In the genomic region with DNA sequence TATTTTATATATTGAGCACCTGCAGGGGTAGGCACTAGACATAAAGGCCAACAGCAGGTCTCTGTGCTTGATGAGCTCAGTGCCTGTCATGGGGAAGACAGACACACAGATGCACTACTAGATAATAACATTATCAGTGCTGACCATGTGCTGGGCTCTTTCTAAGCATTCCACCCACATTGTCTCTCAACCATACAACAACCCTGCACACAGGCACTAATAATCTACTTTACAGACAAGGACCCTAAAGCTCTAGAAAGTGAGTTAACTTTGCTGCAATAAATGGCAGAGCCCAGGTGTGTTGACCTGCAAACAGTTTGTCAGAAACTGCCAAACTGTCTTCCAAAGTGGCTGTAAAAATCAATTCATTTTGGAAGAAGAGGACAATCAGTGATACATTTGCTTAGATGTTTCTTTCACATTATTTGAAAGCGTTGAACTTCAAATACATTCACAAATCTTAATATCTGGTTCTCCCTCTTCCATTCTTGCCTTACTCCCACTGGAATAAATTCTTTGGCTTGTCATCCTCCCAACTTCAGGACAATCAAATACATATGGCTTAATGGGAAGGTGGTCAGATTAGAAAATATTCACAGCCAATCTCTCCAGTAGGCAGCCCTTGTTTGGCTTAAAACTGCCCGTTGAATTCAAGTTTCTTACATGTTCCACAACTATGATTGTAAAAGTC, we compare ENCODE assay signal across 1 cellular context.
TF ChIP-seq lines count a peak whose summit lies in the region.

No MANE protein-coding gene starts in this region.

TF ChIP-seq in K562, 482 proteins besides CTCF, POLR2A, EP300 and RAD21 (continued from another document and continues in another):
- TF ChIP-seq, protein P1, sequence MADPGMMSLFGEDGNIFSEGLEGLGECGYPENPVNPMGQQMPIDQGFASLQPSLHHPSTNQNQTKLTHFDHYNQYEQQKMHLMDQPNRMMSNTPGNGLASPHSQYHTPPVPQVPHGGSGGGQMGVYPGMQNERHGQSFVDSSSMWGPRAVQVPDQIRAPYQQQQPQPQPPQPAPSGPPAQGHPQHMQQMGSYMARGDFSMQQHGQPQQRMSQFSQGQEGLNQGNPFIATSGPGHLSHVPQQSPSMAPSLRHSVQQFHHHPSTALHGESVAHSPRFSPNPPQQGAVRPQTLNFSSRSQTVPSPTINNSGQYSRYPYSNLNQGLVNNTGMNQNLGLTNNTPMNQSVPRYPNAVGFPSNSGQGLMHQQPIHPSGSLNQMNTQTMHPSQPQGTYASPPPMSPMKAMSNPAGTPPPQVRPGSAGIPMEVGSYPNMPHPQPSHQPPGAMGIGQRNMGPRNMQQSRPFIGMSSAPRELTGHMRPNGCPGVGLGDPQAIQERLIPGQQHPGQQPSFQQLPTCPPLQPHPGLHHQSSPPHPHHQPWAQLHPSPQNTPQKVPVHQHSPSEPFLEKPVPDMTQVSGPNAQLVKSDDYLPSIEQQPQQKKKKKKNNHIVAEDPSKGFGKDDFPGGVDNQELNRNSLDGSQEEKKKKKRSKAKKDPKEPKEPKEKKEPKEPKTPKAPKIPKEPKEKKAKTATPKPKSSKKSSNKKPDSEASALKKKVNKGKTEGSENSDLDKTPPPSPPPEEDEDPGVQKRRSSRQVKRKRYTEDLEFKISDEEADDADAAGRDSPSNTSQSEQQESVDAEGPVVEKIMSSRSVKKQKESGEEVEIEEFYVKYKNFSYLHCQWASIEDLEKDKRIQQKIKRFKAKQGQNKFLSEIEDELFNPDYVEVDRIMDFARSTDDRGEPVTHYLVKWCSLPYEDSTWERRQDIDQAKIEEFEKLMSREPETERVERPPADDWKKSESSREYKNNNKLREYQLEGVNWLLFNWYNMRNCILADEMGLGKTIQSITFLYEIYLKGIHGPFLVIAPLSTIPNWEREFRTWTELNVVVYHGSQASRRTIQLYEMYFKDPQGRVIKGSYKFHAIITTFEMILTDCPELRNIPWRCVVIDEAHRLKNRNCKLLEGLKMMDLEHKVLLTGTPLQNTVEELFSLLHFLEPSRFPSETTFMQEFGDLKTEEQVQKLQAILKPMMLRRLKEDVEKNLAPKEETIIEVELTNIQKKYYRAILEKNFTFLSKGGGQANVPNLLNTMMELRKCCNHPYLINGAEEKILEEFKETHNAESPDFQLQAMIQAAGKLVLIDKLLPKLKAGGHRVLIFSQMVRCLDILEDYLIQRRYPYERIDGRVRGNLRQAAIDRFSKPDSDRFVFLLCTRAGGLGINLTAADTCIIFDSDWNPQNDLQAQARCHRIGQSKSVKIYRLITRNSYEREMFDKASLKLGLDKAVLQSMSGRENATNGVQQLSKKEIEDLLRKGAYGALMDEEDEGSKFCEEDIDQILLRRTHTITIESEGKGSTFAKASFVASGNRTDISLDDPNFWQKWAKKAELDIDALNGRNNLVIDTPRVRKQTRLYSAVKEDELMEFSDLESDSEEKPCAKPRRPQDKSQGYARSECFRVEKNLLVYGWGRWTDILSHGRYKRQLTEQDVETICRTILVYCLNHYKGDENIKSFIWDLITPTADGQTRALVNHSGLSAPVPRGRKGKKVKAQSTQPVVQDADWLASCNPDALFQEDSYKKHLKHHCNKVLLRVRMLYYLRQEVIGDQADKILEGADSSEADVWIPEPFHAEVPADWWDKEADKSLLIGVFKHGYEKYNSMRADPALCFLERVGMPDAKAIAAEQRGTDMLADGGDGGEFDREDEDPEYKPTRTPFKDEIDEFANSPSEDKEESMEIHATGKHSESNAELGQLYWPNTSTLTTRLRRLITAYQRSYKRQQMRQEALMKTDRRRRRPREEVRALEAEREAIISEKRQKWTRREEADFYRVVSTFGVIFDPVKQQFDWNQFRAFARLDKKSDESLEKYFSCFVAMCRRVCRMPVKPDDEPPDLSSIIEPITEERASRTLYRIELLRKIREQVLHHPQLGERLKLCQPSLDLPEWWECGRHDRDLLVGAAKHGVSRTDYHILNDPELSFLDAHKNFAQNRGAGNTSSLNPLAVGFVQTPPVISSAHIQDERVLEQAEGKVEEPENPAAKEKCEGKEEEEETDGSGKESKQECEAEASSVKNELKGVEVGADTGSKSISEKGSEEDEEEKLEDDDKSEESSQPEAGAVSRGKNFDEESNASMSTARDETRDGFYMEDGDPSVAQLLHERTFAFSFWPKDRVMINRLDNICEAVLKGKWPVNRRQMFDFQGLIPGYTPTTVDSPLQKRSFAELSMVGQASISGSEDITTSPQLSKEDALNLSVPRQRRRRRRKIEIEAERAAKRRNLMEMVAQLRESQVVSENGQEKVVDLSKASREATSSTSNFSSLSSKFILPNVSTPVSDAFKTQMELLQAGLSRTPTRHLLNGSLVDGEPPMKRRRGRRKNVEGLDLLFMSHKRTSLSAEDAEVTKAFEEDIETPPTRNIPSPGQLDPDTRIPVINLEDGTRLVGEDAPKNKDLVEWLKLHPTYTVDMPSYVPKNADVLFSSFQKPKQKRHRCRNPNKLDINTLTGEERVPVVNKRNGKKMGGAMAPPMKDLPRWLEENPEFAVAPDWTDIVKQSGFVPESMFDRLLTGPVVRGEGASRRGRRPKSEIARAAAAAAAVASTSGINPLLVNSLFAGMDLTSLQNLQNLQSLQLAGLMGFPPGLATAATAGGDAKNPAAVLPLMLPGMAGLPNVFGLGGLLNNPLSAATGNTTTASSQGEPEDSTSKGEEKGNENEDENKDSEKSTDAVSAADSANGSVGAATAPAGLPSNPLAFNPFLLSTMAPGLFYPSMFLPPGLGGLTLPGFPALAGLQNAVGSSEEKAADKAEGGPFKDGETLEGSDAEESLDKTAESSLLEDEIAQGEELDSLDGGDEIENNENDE (IDR thresholded peaks at IDR 0.05; ENCODE audit: low read depth, low read length) = no peak
- TF ChIP-seq, protein P2, sequence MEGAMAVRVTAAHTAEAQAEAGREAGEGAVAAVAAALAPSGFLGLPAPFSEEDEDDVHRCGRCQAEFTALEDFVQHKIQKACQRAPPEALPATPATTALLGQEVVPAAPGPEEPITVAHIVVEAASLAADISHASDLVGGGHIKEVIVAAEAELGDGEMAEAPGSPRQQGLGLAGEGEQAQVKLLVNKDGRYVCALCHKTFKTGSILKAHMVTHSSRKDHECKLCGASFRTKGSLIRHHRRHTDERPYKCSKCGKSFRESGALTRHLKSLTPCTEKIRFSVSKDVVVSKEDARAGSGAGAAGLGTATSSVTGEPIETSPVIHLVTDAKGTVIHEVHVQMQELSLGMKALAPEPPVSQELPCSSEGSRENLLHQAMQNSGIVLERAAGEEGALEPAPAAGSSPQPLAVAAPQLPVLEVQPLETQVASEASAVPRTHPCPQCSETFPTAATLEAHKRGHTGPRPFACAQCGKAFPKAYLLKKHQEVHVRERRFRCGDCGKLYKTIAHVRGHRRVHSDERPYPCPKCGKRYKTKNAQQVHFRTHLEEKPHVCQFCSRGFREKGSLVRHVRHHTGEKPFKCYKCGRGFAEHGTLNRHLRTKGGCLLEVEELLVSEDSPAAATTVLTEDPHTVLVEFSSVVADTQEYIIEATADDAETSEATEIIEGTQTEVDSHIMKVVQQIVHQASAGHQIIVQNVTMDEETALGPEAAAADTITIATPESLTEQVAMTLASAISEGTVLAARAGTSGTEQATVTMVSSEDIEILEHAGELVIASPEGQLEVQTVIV (CRISPR knock-in tag; IDR thresholded peaks at IDR 0.05; ENCODE audit: borderline replicate concordance) = no peak
- TF ChIP-seq, protein P3, sequence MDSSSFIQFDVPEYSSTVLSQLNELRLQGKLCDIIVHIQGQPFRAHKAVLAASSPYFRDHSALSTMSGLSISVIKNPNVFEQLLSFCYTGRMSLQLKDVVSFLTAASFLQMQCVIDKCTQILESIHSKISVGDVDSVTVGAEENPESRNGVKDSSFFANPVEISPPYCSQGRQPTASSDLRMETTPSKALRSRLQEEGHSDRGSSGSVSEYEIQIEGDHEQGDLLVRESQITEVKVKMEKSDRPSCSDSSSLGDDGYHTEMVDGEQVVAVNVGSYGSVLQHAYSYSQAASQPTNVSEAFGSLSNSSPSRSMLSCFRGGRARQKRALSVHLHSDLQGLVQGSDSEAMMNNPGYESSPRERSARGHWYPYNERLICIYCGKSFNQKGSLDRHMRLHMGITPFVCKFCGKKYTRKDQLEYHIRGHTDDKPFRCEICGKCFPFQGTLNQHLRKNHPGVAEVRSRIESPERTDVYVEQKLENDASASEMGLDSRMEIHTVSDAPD (CRISPR knock-in tag; IDR thresholded peaks at IDR 0.05) = no peak
- TF ChIP-seq NFIC (IDR thresholded peaks at IDR 0.05) (peak; percentile 92), JUND (IDR thresholded peaks at IDR 0.05; ENCODE audit: borderline replicate concordance, low read depth, low read length) (peak; percentile 97), JUND (tag; IDR thresholded peaks at IDR 0.05; ENCODE audit: borderline replicate concordance, low read depth, low read length) (peak; percentile 96; the same call in 2 of the 3 replicates), ZNF197 (CRISPR knock-in tag; IDR thresholded peaks at IDR 0.05; ENCODE audit: low read depth) (0 out of 2 replicates have a peak, but pooled peaks have one; percentile 72), SREBF1 (IDR thresholded peaks at IDR 0.05; ENCODE audit: borderline replicate concordance, low read depth, low read length) (no peak), KHSRP (IDR thresholded peaks at IDR 0.05) (peak; percentile 79), ZNF224 (CRISPR knock-in tag; IDR thresholded peaks at IDR 0.05) (no peak), CREBBP (IDR thresholded peaks at IDR 0.05; ENCODE audit: low read depth, low read length) (no peak), SMAD3 (CRISPR knock-in tag; conservative IDR thresholded peaks at IDR 0.05) (no peak; the same call in 1 of the 2 replicates), KAT8 (IDR thresholded peaks at IDR 0.05; ENCODE audit: low read depth) (no peak), DIDO1 (tag; IDR thresholded peaks at IDR 0.05; ENCODE audit: low read depth) (no peak), ZNF324 (CRISPR knock-in tag; IDR thresholded peaks at IDR 0.05) (no peak), PHF20 (IDR thresholded peaks at IDR 0.05; ENCODE audit: partially characterized antibody) (no peak), HNRNPLL (IDR thresholded peaks at IDR 0.05; ENCODE audit: low read depth, low read length, poor library complexity, severe bottlenecking) (no peak), MEIS2 (IDR thresholded peaks at IDR 0.05; ENCODE audit: partially characterized antibody) (peak; percentile 99), TAL1 (IDR thresholded peaks at IDR 0.05) (peak; percentile 99), ZNF436 (CRISPR knock-in tag; IDR thresholded peaks at IDR 0.05) (no peak), ZNF232 (CRISPR knock-in tag; IDR thresholded peaks at IDR 0.05) (no peak), E2F3 (CRISPR knock-in tag; IDR thresholded peaks at IDR 0.05) (no peak), L3MBTL2 (IDR thresholded peaks at IDR 0.05) (peak; percentile 73), ZFX (CRISPR knock-in tag; IDR thresholded peaks at IDR 0.05) (no peak), SRF (CRISPR knock-in tag; IDR thresholded peaks at IDR 0.05) (no peak), ZNF584 (CRISPR knock-in tag; IDR thresholded peaks at IDR 0.05; ENCODE audit: low read depth) (peak; percentile 65; the same call in 1 of the 2 replicates), ZNF696 (CRISPR knock-in tag; conservative IDR thresholded peaks at IDR 0.05) (no peak), ZFPM2 (CRISPR knock-in tag; IDR thresholded peaks at IDR 0.05) (no peak), NUFIP1 (IDR thresholded peaks at IDR 0.05; ENCODE audit: partially characterized antibody) (no peak), FOXA1 (IDR thresholded peaks at IDR 0.05; ENCODE audit: borderline replicate concordance) (no peak), RB1 (IDR thresholded peaks at IDR 0.05; ENCODE audit: low read depth) (peak; percentile 51; the same call in 1 of the 2 replicates), BRF1 (IDR thresholded peaks at IDR 0.05; ENCODE audit: borderline replicate concordance, extremely low read depth, insufficient read length) (no peak), MAFF (IDR thresholded peaks at IDR 0.05; ENCODE audit: low read length) (peak; percentile 6; the same call in 1 of the 2 replicates), ETV5 (CRISPR knock-in tag; IDR thresholded peaks at IDR 0.05; ENCODE audit: low read depth) (no peak), ZEB2 (IDR thresholded peaks at IDR 0.05) (peak; percentile 89)
- TF ChIP-seq, protein P4, sequence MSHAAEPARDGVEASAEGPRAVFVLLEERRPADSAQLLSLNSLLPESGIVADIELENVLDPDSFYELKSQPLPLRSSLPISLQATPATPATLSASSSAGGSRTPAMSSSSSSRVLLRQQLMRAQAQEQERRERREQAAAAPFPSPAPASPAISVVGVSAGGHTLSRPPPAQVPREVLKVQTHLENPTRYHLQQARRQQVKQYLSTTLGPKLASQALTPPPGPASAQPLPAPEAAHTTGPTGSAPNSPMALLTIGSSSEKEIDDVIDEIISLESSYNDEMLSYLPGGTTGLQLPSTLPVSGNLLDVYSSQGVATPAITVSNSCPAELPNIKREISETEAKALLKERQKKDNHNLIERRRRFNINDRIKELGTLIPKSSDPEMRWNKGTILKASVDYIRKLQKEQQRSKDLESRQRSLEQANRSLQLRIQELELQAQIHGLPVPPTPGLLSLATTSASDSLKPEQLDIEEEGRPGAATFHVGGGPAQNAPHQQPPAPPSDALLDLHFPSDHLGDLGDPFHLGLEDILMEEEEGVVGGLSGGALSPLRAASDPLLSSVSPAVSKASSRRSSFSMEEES (CRISPR knock-in tag; IDR thresholded peaks at IDR 0.05) = no peak
- TF ChIP-seq, protein P5, sequence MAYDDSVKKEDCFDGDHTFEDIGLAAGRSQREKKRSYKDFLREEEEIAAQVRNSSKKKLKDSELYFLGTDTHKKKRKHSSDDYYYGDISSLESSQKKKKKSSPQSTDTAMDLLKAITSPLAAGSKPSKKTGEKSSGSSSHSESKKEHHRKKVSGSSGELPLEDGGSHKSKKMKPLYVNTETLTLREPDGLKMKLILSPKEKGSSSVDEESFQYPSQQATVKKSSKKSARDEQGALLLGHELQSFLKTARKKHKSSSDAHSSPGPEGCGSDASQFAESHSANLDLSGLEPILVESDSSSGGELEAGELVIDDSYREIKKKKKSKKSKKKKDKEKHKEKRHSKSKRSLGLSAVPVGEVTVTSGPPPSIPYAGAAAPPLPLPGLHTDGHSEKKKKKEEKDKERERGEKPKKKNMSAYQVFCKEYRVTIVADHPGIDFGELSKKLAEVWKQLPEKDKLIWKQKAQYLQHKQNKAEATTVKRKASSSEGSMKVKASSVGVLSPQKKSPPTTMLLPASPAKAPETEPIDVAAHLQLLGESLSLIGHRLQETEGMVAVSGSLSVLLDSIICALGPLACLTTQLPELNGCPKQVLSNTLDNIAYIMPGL (CRISPR knock-in tag; IDR thresholded peaks at IDR 0.05) = no peak
- TF ChIP-seq, protein P6, sequence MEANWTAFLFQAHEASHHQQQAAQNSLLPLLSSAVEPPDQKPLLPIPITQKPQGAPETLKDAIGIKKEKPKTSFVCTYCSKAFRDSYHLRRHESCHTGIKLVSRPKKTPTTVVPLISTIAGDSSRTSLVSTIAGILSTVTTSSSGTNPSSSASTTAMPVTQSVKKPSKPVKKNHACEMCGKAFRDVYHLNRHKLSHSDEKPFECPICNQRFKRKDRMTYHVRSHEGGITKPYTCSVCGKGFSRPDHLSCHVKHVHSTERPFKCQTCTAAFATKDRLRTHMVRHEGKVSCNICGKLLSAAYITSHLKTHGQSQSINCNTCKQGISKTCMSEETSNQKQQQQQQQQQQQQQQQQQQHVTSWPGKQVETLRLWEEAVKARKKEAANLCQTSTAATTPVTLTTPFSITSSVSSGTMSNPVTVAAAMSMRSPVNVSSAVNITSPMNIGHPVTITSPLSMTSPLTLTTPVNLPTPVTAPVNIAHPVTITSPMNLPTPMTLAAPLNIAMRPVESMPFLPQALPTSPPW (CRISPR knock-in tag; IDR thresholded peaks at IDR 0.05) = peak; percentile 75
- TF ChIP-seq, protein P7, sequence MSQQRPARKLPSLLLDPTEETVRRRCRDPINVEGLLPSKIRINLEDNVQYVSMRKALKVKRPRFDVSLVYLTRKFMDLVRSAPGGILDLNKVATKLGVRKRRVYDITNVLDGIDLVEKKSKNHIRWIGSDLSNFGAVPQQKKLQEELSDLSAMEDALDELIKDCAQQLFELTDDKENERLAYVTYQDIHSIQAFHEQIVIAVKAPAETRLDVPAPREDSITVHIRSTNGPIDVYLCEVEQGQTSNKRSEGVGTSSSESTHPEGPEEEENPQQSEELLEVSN (IDR thresholded peaks at IDR 0.05; ENCODE audit: borderline replicate concordance in 1 of 2, extremely low read depth in 1 of 2, insufficient read depth in 1 of 2, insufficient read length in 1 of 2, low read depth in 1 of 2, low read length in 1 of 2, poor library complexity in 1 of 2, severe bottlenecking in 1 of 2) = no peak
